ENCODE assay signal across 9 cellular contexts in the genomic region with DNA sequence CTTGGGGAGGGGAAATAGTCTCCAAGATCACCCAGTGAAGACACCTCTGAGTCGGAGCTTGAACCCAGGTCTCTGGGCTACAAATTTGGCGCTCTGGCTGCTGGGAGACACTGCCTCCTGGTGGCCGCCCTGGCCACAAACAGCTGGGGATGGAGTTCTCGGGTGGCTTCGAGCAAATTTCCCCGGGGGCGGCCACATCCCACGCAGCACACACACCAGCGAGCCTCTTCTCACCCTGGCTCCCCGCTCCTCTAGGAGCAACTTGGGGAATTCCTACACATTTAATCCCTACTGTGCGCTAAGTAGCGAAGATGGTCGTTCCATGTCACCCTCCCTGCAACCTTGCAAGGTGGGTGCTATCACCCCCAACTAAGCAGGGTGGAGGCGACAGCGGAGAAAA.
DNase-seq lines count a peak whose midpoint lies in the region; ATAC-seq and TF ChIP-seq lines count a peak whose summit lies in the region.
"Had no signal": no experiment of that assay in that cellular context is flagged by ENCODE, and none has a peak within 500 bp of the region (broad histone marks: within the 10 kb centered on the region; RNA-seq: fewer than 3 reads in every experiment).

No MANE protein-coding gene starts in this region.

- CTCF ChIA-PET in OCI-LY7 (lab: Charles Lee; ENCODE audit: unreplicated experiment), result interaction anchor here (0.6 kb wide), 1 partner anchor 16 kb away, joined by 3 read pairs; no protein-coding TSS in a partner anchor

- H3K4me3 Mint-ChIP-seq in progenitor cell of endocrine pancreas (ENCODE audit: low read depth), result no peak overlapping the region

- ATAC-seq in DND-41 (ENCODE audit: insufficient read depth, low read depth) (peak; percentile 54), GM19324 (IDR thresholded peaks at IDR 0.05; ENCODE audit: low FRiP score, unreplicated experiment) (no peak)

- DNase-seq in DND-41, result peak; percentile 61
- DNase-seq in OCI-LY7 (ENCODE audit: low spot score), result peak; percentile 12
- DNase-seq in cardiac fibroblast (ENCODE audit: low read depth in 2 of 2), result no peak
- no peak for DNase-seq in progenitor cell of endocrine pancreas (ENCODE audit: low spot score, unreplicated experiment)
- no peak for DNase-seq in esophagus muscularis mucosa (ENCODE audit: extremely low spot score)
- no peak for DNase-seq in putamen (ENCODE audit: low spot score)
- DNase-seq in SHP77 (lab: John Stamatoyannopoulos, UW), result no peak
- DNase-seq: NCI-H446 had no signal

- H3K9ac ChIP-seq in DND-41 (ENCODE audit: low read depth, low read length), result no peak overlapping the region

- H3K27ac Mint-ChIP-seq in progenitor cell of endocrine pancreas, result no peak overlapping the region

- no peak overlapping the region for H2AFZ ChIP-seq in DND-41 (ENCODE audit: low read depth, low read length)
- no peak overlapping the region for H2AFZ ChIP-seq in OCI-LY7 (ENCODE audit: low read length)

- intact Hi-C loops in OCI-LY7 (cut with micrococcal nuclease; ENCODE audit: unreplicated experiment), result no loop called here
- intact Hi-C loops in esophagus muscularis mucosa (cut with DNase I), result loop anchor here (5.0 kb wide), 2 partner anchors 126 to 211 kb away; no protein-coding TSS in a partner anchor

- no peaks in the 10 kb centered on the region for H3K9me3 ChIP-seq in DND-41 (ENCODE audit: insufficient read depth, low read length, severe bottlenecking)
- no peaks in the 10 kb centered on the region for H3K9me3 ChIP-seq in OCI-LY7 (ENCODE audit: low read length)
- H3K9me3 ChIP-seq in esophagus muscularis mucosa, result no peaks in the 10 kb centered on the region

- 67% methylated on average over 15 of the region's 15 CpGs for WGBS in esophagus muscularis mucosa

- no peaks in the 10 kb centered on the region for H3K4me1 ChIP-seq in DND-41 (ENCODE audit: insufficient read depth, low read length)
- peaks cover 7% of the 10 kb centered on the region for H3K4me1 ChIP-seq in OCI-LY7 (ENCODE audit: insufficient read depth, low read length, poor library complexity, severe bottlenecking)
- peaks cover 0 to 8% (median 6%) of the 10 kb centered on the region in 4 donors for H3K4me1 ChIP-seq in esophagus muscularis mucosa

- no peaks in the 10 kb centered on the region for H3K4me1 Mint-ChIP-seq in progenitor cell of endocrine pancreas (ENCODE audit: low read depth)

- POLR2A ChIA-PET in OCI-LY7 (lab: Charles Lee), result interaction anchor here (1.1 kb wide), 1 partner anchor 19 kb away, joined by 3 read pairs; no protein-coding TSS in a partner anchor

- TF ChIP-seq POLR2A in esophagus muscularis mucosa (IDR thresholded peaks at IDR 0.05; ENCODE audit: low read depth), result no peak

- no peak overlapping the region for H3K4me2 ChIP-seq in DND-41 (ENCODE audit: insufficient read depth, low read length)
- no peak overlapping the region for H3K4me2 ChIP-seq in OCI-LY7 (ENCODE audit: low read length)

- peaks cover 29% of the 10 kb centered on the region for H3K27me3 Mint-ChIP-seq in progenitor cell of endocrine pancreas

- no peaks in the 10 kb centered on the region for H3K9me3 Mint-ChIP-seq in progenitor cell of endocrine pancreas (ENCODE audit: low read depth)

- no peaks in the 10 kb centered on the region for H3K27me3 ChIP-seq in DND-41 (ENCODE audit: insufficient read depth, low read length, poor library complexity)
- peaks cover 0 to 40% (median 12%) of the 10 kb centered on the region in 4 donors for H3K27me3 ChIP-seq in esophagus muscularis mucosa

- no peaks in the 10 kb centered on the region for H3K9me2 ChIP-seq in OCI-LY7 (ENCODE audit: insufficient read depth, low read length)

- H3K4me3 ChIP-seq in DND-41 (ENCODE audit: low read depth in 1 of 2, low read length in 2 of 2) (no peak overlapping the region), OCI-LY7 (ENCODE audit: low read depth, low read length, poor library complexity, severe bottlenecking) (no peak overlapping the region), cardiac fibroblast (replicated peaks in 1 of 2; ENCODE audit: low read depth in 2 of 2, low read length in 2 of 2) (no peak overlapping the region), esophagus muscularis mucosa (no peak overlapping the region)

- TF ChIP-seq CTCF in DND-41 (IDR thresholded peaks at IDR 0.05; ENCODE audit: borderline replicate concordance, extremely low read depth, low read length, poor library complexity, severe bottlenecking), result peak; percentile 78
- TF ChIP-seq CTCF in OCI-LY7 (conservative IDR thresholded peaks at IDR 0.05; ENCODE audit: low read length), result peak; percentile 81
- TF ChIP-seq CTCF in cardiac fibroblast (IDR thresholded peaks at IDR 0.05; ENCODE audit: low read depth, low read length), result peak; percentile 65
- TF ChIP-seq CTCF in progenitor cell of endocrine pancreas (IDR thresholded peaks at IDR 0.05; ENCODE audit: unreplicated experiment), result peak; percentile 54
- peak in 1 of 3 experiments; percentile 35 for TF ChIP-seq CTCF in esophagus muscularis mucosa (IDR thresholded peaks at IDR 0.05)

- H3K27ac ChIP-seq in DND-41 (ENCODE audit: low read length) (no peak overlapping the region), OCI-LY7 (ENCODE audit: low read depth, low read length, poor library complexity, severe bottlenecking) (no peak overlapping the region), esophagus muscularis mucosa (replicated peaks in 1 of 4) (no peak overlapping the region)

- no TSS peak for BruUV-seq in OCI-LY7 (replicated peaks; lab: Mats Ljungman, UMichigan)

- H3K36me3 Mint-ChIP-seq in progenitor cell of endocrine pancreas (ENCODE audit: insufficient read depth), result no peaks in the 10 kb centered on the region

- no peaks in the 10 kb centered on the region for H3K36me3 ChIP-seq in DND-41 (ENCODE audit: insufficient read depth, low read length)
- no peaks in the 10 kb centered on the region for H3K36me3 ChIP-seq in OCI-LY7 (ENCODE audit: insufficient read depth, low read length)
- H3K36me3 ChIP-seq in esophagus muscularis mucosa, result no peaks in the 10 kb centered on the region

- TF ChIP-seq EP300 in esophagus muscularis mucosa (IDR thresholded peaks at IDR 0.05), result no peak

- H3K79me2 ChIP-seq in DND-41 (ENCODE audit: insufficient read depth, low read length), result no peaks in the 10 kb centered on the region
- no peaks in the 10 kb centered on the region for H3K79me2 ChIP-seq in OCI-LY7 (ENCODE audit: insufficient read depth, low read depth, low read length)

- no peaks in the 10 kb centered on the region for H4K20me1 ChIP-seq in DND-41 (ENCODE audit: insufficient read depth, low read length)
- no peaks in the 10 kb centered on the region for H4K20me1 ChIP-seq in OCI-LY7 (ENCODE audit: insufficient read depth, low read length)

Comparison
In these comparisons a context has a peak if more than half of its experiments do, and no peak if none do; other contexts are left out.
1. DNase-seq: peak in DND-41 (single experiment) and OCI-LY7 (single experiment); none in cardiac fibroblast (0 of 2), progenitor cell of endocrine pancreas (single experiment), esophagus muscularis mucosa (single experiment), putamen (single experiment) and SHP77 (0 of 2).